1 cellular context compared by ENCODE assay signal in the genomic region with DNA sequence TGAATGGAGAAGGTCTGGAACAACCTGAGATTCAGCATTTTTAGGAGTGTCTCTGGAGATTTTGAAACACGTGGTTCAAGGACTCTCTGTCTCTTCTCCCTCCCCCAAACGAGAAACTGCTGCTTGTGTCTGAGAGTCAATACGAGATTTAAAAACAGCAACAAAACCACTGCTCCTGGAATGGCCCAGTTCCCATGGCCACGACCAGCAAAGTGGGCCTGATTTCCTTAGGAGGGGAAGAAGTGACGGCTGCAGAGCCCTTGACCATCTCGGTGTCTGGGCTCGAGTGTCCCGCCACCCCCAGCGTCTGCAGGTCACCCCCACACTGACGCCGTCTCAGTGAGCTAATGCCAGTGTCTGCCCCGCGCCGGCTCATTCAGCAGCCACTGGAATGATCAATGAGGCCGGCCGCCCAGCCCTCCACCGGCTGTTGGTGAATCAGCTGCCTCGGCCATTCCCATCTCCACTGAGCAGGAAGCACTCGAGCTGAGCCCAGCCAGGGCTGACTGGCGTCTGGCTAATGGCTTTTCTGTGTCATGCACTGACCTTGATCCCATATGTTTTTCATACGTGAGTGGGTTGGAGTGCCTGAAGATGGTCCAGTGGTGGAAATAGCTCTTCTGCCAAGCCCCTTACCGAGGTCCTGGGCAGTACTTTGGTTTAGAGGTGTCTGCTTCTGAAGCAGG.
TF ChIP-seq lines count a peak whose summit lies in the region.

No MANE protein-coding gene starts in this region.

TF ChIP-seq in HepG2, 621 proteins besides CTCF, POLR2A, EP300 and RAD21 (continued from another document and continues in another):
- TF ChIP-seq TFE3 (CRISPR knock-in tag; IDR thresholded peaks at IDR 0.05) (peak; percentile 67), SIX1 (CRISPR knock-in tag; IDR thresholded peaks at IDR 0.05; ENCODE audit: borderline replicate concordance) (no peak), PHF8 (CRISPR knock-in tag; IDR thresholded peaks at IDR 0.05) (peak; percentile 55; the same call in 1 of the 2 replicates), ZNF138 (CRISPR knock-in tag; IDR thresholded peaks at IDR 0.05; ENCODE audit: low read depth) (no peak), TERF1 (CRISPR knock-in tag; IDR thresholded peaks at IDR 0.05) (no peak), ZNF652 (CRISPR knock-in tag; IDR thresholded peaks at IDR 0.05; ENCODE audit: borderline replicate concordance, low read depth) (no peak; the same call in 1 of the 2 replicates), ZNF264 (CRISPR knock-in tag; IDR thresholded peaks at IDR 0.05) (no peak), ZNF703 (CRISPR knock-in tag; IDR thresholded peaks at IDR 0.05; ENCODE audit: borderline replicate concordance) (no peak), ZNF10 (CRISPR knock-in tag; IDR thresholded peaks at IDR 0.05; ENCODE audit: borderline replicate concordance, low read depth) (no peak), GPN1 (CRISPR knock-in tag; IDR thresholded peaks at IDR 0.05; ENCODE audit: borderline replicate concordance) (no peak), MAFK (conservative IDR thresholded peaks at IDR 0.05 in 1 of 2, IDR thresholded peaks at IDR 0.05 in 1 of 2; ENCODE audit: low read length in 2 of 2) (peak in 1 of 2 experiments; percentile 10; a peak in 1 of 4 replicates), ZNF383 (CRISPR knock-in tag; IDR thresholded peaks at IDR 0.05; ENCODE audit: borderline replicate concordance) (no peak), PAXIP1 (CRISPR knock-in tag; conservative IDR thresholded peaks at IDR 0.05) (no peak; the same call in none of the 2 replicates), ZNF367 (CRISPR knock-in tag; IDR thresholded peaks at IDR 0.05; ENCODE audit: borderline replicate concordance) (no peak), NFAT5 (CRISPR knock-in tag; IDR thresholded peaks at IDR 0.05) (no peak), ZNF160 (CRISPR knock-in tag; IDR thresholded peaks at IDR 0.05) (no peak), ZFP1 (CRISPR knock-in tag; IDR thresholded peaks at IDR 0.05) (0 out of 2 replicates have a peak, but pooled peaks have one; percentile 31), ZNF775 (CRISPR knock-in tag; IDR thresholded peaks at IDR 0.05; ENCODE audit: borderline replicate concordance) (no peak), ZBTB33 (CRISPR knock-in tag; IDR thresholded peaks at IDR 0.05) (no peak), ZNF766 (CRISPR knock-in tag; IDR thresholded peaks at IDR 0.05; ENCODE audit: borderline replicate concordance) (no peak; the same call in 1 of the 2 replicates), ZNF232 (CRISPR knock-in tag; IDR thresholded peaks at IDR 0.05; ENCODE audit: borderline replicate concordance) (no peak), TMF1 (CRISPR knock-in tag; IDR thresholded peaks at IDR 0.05; ENCODE audit: low read depth) (no peak), KLF15 (CRISPR knock-in tag; IDR thresholded peaks at IDR 0.05; ENCODE audit: borderline replicate concordance) (no peak), ONECUT2 (CRISPR knock-in tag; IDR thresholded peaks at IDR 0.05) (no peak), SIN3A (IDR thresholded peaks at IDR 0.05; ENCODE audit: borderline replicate concordance, low read depth, low read length) (0 out of 2 replicates have a peak, but pooled peaks have one; percentile 45), MXI1 (IDR thresholded peaks at IDR 0.05; ENCODE audit: borderline replicate concordance, low read depth, low read length) (no peak; the same call in 2 of the 3 replicates), ZNF761 (CRISPR knock-in tag; conservative IDR thresholded peaks at IDR 0.05) (no peak), ZSCAN20 (CRISPR knock-in tag; IDR thresholded peaks at IDR 0.05; ENCODE audit: borderline replicate concordance) (no peak), PAF1 (CRISPR knock-in tag; IDR thresholded peaks at IDR 0.05) (no peak), TBL1XR1 (IDR thresholded peaks at IDR 0.05; ENCODE audit: borderline replicate concordance, low read length, partially characterized antibody) (peak; percentile 46), EHMT2 (IDR thresholded peaks at IDR 0.05; ENCODE audit: borderline replicate concordance, low read depth, low read length) (no peak), ZNF672 (CRISPR knock-in tag; IDR thresholded peaks at IDR 0.05) (no peak), PHF21A (CRISPR knock-in tag; IDR thresholded peaks at IDR 0.05) (peak; percentile 56; the same call in 1 of the 2 replicates), ZEB1 (IDR thresholded peaks at IDR 0.05; ENCODE audit: insufficient replicate concordance, low read depth) (no peak), TARDBP (CRISPR knock-in tag; IDR thresholded peaks at IDR 0.05) (no peak), ZNF513 (CRISPR knock-in tag; conservative IDR thresholded peaks at IDR 0.05) (no peak), ZNF136 (CRISPR knock-in tag; IDR thresholded peaks at IDR 0.05; ENCODE audit: low read depth) (no peak), RBAK (CRISPR knock-in tag; IDR thresholded peaks at IDR 0.05) (0 out of 2 replicates have a peak, but pooled peaks have one; percentile 45), ZFP90 (CRISPR knock-in tag; IDR thresholded peaks at IDR 0.05; ENCODE audit: borderline replicate concordance) (no peak), ZNF451 (CRISPR knock-in tag; IDR thresholded peaks at IDR 0.05) (no peak), CBX2 (IDR thresholded peaks at IDR 0.05; ENCODE audit: low read depth, low read length) (no peak), CBX2 (CRISPR knock-in tag; IDR thresholded peaks at IDR 0.05; ENCODE audit: low read depth) (no peak)
- TF ChIP-seq, protein P1, sequence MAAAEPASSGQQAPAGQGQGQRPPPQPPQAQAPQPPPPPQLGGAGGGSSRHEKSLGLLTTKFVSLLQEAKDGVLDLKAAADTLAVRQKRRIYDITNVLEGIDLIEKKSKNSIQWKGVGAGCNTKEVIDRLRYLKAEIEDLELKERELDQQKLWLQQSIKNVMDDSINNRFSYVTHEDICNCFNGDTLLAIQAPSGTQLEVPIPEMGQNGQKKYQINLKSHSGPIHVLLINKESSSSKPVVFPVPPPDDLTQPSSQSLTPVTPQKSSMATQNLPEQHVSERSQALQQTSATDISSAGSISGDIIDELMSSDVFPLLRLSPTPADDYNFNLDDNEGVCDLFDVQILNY (CRISPR knock-in tag; conservative IDR thresholded peaks at IDR 0.05), result 0 out of 2 replicates have a peak, but pooled peaks have one; percentile 37
- TF ChIP-seq, protein P2, sequence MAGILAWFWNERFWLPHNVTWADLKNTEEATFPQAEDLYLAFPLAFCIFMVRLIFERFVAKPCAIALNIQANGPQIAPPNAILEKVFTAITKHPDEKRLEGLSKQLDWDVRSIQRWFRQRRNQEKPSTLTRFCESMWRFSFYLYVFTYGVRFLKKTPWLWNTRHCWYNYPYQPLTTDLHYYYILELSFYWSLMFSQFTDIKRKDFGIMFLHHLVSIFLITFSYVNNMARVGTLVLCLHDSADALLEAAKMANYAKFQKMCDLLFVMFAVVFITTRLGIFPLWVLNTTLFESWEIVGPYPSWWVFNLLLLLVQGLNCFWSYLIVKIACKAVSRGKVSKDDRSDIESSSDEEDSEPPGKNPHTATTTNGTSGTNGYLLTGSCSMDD (CRISPR knock-in tag; IDR thresholded peaks at IDR 0.05), result no peak
